1 cellular context compared by ENCODE assay signal in genomic region chrY:12296460-12296859, GRCh38.
TF ChIP-seq lines count a peak whose summit lies in the region.

No MANE protein-coding gene starts in this region.

TF ChIP-seq in HepG2, 621 proteins besides CTCF, POLR2A, EP300 and RAD21 (continued from another document):
- TF ChIP-seq REST (IDR thresholded peaks at IDR 0.05; ENCODE audit: borderline replicate concordance in 1 of 2, low read depth in 1 of 2, low read length in 2 of 2) (no peak), ZFP41 (CRISPR knock-in tag; IDR thresholded peaks at IDR 0.05; ENCODE audit: borderline replicate concordance) (no peak), ARNT (IDR thresholded peaks at IDR 0.05) (no peak), ZNF142 (CRISPR knock-in tag; IDR thresholded peaks at IDR 0.05) (no peak), ZFP37 (CRISPR knock-in tag; IDR thresholded peaks at IDR 0.05; ENCODE audit: borderline replicate concordance) (no peak), ZNF44 (CRISPR knock-in tag; IDR thresholded peaks at IDR 0.05) (no peak), PCBP1 (IDR thresholded peaks at IDR 0.05; ENCODE audit: borderline replicate concordance, low read depth, low read length) (no peak)
